ENCODE assay signal across 8 cellular contexts in the genomic region with DNA sequence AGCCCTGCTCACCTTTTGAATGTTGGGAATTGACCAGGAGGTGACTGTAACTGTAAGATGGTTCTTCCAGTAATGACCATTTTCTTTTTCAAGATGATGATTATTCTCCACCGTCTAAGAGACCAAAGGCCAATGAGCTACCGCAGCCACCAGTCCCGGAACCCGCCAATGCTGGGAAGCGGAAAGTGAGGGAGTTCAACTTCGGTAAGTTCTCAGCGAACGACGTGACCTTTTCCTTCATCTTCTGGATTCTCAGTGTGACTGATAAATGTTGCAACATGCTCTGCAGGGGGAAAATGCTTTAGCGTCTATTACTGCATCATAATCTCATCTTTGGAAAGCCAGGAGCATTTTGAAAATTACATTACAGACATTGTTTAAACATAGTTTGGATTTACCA.
DNase-seq lines count a peak whose midpoint lies in the region; ATAC-seq, FAIRE-seq and TF ChIP-seq lines count a peak whose summit lies in the region.
"Not testable (repeated sequence)": the region's sequence is repeated elsewhere in the genome, so short reads cannot be mapped to it uniquely, and the experiment has no call there.

No MANE protein-coding gene starts in this region.

- not testable (repeated sequence) for H3K4ac ChIP-seq in IMR-90 (ENCODE audit: low read depth, low read length)

- not testable (repeated sequence) for TF ChIP-seq EP300 in A549 (IDR thresholded peaks at IDR 0.05); K562 (IDR thresholded peaks at IDR 0.05; ENCODE audit: low read length); gastroesophageal sphincter (IDR thresholded peaks at IDR 0.05)

- H3K79me2 ChIP-seq in K562 (ENCODE audit: control insufficient read depth, insufficient read depth, low read length): not testable (repeated sequence)

- not testable (repeated sequence) for H4K5ac ChIP-seq in IMR-90 (ENCODE audit: low read depth, low read length)

- not testable (repeated sequence) for H2AFZ ChIP-seq in IMR-90 (replicated peaks; ENCODE audit: low read length, poor library complexity); K562 (ENCODE audit: low read depth, low read length)

- not testable (repeated sequence) for H3K23ac ChIP-seq in IMR-90 (ENCODE audit: low read depth, low read length)

- TF ChIP-seq POLR2A in A549 (IDR thresholded peaks at IDR 0.05; ENCODE audit: low read length); IMR-90 (IDR thresholded peaks at IDR 0.05; ENCODE audit: low read depth, low read length); K562 (conservative IDR thresholded peaks at IDR 0.05); gastroesophageal sphincter (IDR thresholded peaks at IDR 0.05): not testable (repeated sequence)

- intact Hi-C loops in IMR-90 (cut with micrococcal nuclease); K562 (cut with micrococcal nuclease); left lung (cut with DNase I); psoas muscle (cut with DNase I); sciatic nerve (cut with DNase I): not testable (repeated sequence)

- not testable (repeated sequence) for H3K4me1 ChIP-seq in A549; IMR-90 (ENCODE audit: control insufficient read depth, insufficient read depth, low read length); K562 (replicated peaks in 1 of 2; ENCODE audit: control insufficient read depth in 2 of 2, insufficient read depth in 2 of 2, low read length in 2 of 2); gastroesophageal sphincter; left lung; psoas muscle

- H4K8ac ChIP-seq in IMR-90 (ENCODE audit: low read depth in 2 of 2, low read length in 2 of 2): not testable (repeated sequence)

- not testable (repeated sequence) for H3K36me3 ChIP-seq in IMR-90 (ENCODE audit: control insufficient read depth, insufficient read depth, low read length); K562 (ENCODE audit: control insufficient read depth, insufficient read depth, low read length); gastroesophageal sphincter; left lung; psoas muscle (ENCODE audit: insufficient read depth in 1 of 2, low read depth in 1 of 2)

- not testable (repeated sequence) for H3K18ac ChIP-seq in IMR-90 (ENCODE audit: low read depth, low read length)

- not testable (repeated sequence) for H3K4me2 ChIP-seq in A549; IMR-90 (ENCODE audit: low read depth, low read length); K562 (ENCODE audit: insufficient read depth, low read length)

- in situ Hi-C loops in IMR-90 (cut with MboI; ENCODE audit: low sequenced_read_pairs); K562 (cut with MboI): not testable (repeated sequence)

- POLR2A ChIA-PET in A549 (lab: Yijun Ruan, JAX); IMR-90 (lab: Charles Lee; ENCODE audit: unreplicated experiment); K562 (lab: Yijun Ruan, JAX): not testable (repeated sequence)

- WGBS in A549 (ENCODE audit: missing lambda C conversion rate): no CpG with 5 or more reads among the region's 10 CpGs
- WGBS in IMR-90 (ENCODE audit: extremely low coverage in 2 of 2, insufficient read length in 1 of 2), 2 experiments: no CpG with 5 or more reads among the region's 10 CpGs
- no CpG with 5 or more reads among the region's 10 CpGs for WGBS in K562 (ENCODE audit: insufficient coverage, low coverage, missing lambda C conversion rate)
- WGBS in gastroesophageal sphincter (ENCODE audit: low coverage in 1 of 2), 2 donors: no CpG with 5 or more reads among the region's 10 CpGs
- WGBS in psoas muscle, 3 donors: no CpG with 5 or more reads among the region's 10 CpGs

- not testable (repeated sequence) for H3K14ac ChIP-seq in IMR-90 (replicated peaks; ENCODE audit: low read depth, low read length)

- H2AK9ac ChIP-seq in IMR-90 (replicated peaks; ENCODE audit: low read depth, low read length, poor library complexity): not testable (repeated sequence)

- H2BK5ac ChIP-seq in IMR-90 (ENCODE audit: low read depth, low read length, poor library complexity, severe bottlenecking): not testable (repeated sequence)

- H4K20me1 ChIP-seq in IMR-90 (ENCODE audit: insufficient read depth, low read length); K562 (replicated peaks; ENCODE audit: control insufficient read depth, insufficient read depth, low read length): not testable (repeated sequence)

- TF ChIP-seq RAD21 in A549 (conservative IDR thresholded peaks at IDR 0.05 in 1 of 2, IDR thresholded peaks at IDR 0.05 in 1 of 2); IMR-90 (IDR thresholded peaks at IDR 0.05; ENCODE audit: low read length); K562 (CRISPR knock-in tag; conservative IDR thresholded peaks at IDR 0.05 in 1 of 2, IDR thresholded peaks at IDR 0.05 in 1 of 2): not testable (repeated sequence)

- not testable (repeated sequence) for DNase-seq in A549 (ENCODE audit: low read depth in 1 of 2, low spot score in 1 of 2); IMR-90; K562 (ENCODE audit: extremely low read depth in 1 of 4, low spot score in 3 of 4); left lung; omental fat pad (ENCODE audit: low spot score); psoas muscle; sciatic nerve (ENCODE audit: low spot score)

- H3K4me3 ChIP-seq in A549; IMR-90 (ENCODE audit: insufficient read depth, low read depth, low read length); K562; gastroesophageal sphincter; left lung; psoas muscle: not testable (repeated sequence)

- H2BK20ac ChIP-seq in IMR-90 (ENCODE audit: low read depth, low read length): not testable (repeated sequence)

- not testable (repeated sequence) for H2BK15ac ChIP-seq in IMR-90 (ENCODE audit: low read depth, low read length)

- CTCF ChIA-PET in A549 (lab: Yijun Ruan, JAX); IMR-90 (lab: Yijun Ruan, JAX); K562 (lab: Yijun Ruan, JAX; ENCODE audit: low intra/inter-chr PET ratio): not testable (repeated sequence)

- not testable (repeated sequence) for H3K27me3 ChIP-seq in IMR-90 (ENCODE audit: control insufficient read depth, insufficient read depth, low read length); K562 (ENCODE audit: control insufficient read depth in 2 of 2, insufficient read depth in 2 of 2, low read length in 2 of 2); gastroesophageal sphincter; left lung; psoas muscle (ENCODE audit: insufficient read depth in 3 of 3, low read length in 2 of 3)

- H3K9me1 ChIP-seq in IMR-90 (ENCODE audit: insufficient read depth, low read length); K562 (ENCODE audit: control insufficient read depth, insufficient read depth, low read length): not testable (repeated sequence)

- H2AK5ac ChIP-seq in IMR-90 (ENCODE audit: low read depth, low read length): not testable (repeated sequence)

- H3K9me3 ChIP-seq in A549; IMR-90 (ENCODE audit: control insufficient read depth, insufficient read depth, low read length); K562 (replicated peaks; ENCODE audit: control insufficient read depth, insufficient read depth, low read depth, low read length); gastroesophageal sphincter; left lung; psoas muscle: not testable (repeated sequence)

- dilution Hi-C loops in IMR-90 (cut with HindIII; ENCODE audit: low sequenced_read_pairs, unreplicated experiment): not testable (repeated sequence)

- H3K9ac ChIP-seq in IMR-90 (ENCODE audit: low read depth, low read length); K562 (ENCODE audit: insufficient read depth in 1 of 2, low read depth in 2 of 2, low read length in 2 of 2): not testable (repeated sequence)

- not testable (repeated sequence) for H4K91ac ChIP-seq in IMR-90 (ENCODE audit: insufficient read depth, low read depth, low read length)

- not testable (repeated sequence) for H3K27ac ChIP-seq in A549; IMR-90 (ENCODE audit: insufficient read depth, low read length); K562 (ENCODE audit: extremely low read depth, low read depth, low read length); gastroesophageal sphincter; left lung; psoas muscle

- H3K56ac ChIP-seq in IMR-90 (ENCODE audit: extremely low read depth, insufficient read depth, low read length): not testable (repeated sequence)

- not testable (repeated sequence) for TF ChIP-seq CTCF in A549 (IDR thresholded peaks at IDR 0.05); IMR-90 (conservative IDR thresholded peaks at IDR 0.05; ENCODE audit: low read depth, low read length); K562 (IDR thresholded peaks at IDR 0.05 in 2 of 3, conservative IDR thresholded peaks at IDR 0.05 in 1 of 3; ENCODE audit: insufficient read depth in 2 of 3, low read depth in 1 of 3, low read length in 3 of 3); gastroesophageal sphincter (IDR thresholded peaks at IDR 0.05); left lung (IDR thresholded peaks at IDR 0.05); omental fat pad (IDR thresholded peaks at IDR 0.05); psoas muscle (IDR thresholded peaks at IDR 0.05)

- not testable (repeated sequence) for BruUV-seq in IMR-90 (replicated peaks; lab: Mats Ljungman, UMichigan); K562 (replicated peaks; lab: Mats Ljungman, UMichigan)

- not testable (repeated sequence) for FAIRE-seq in A549 (lab: Jason Lieb, UNC); K562 (lab: Jason Lieb, UNC)

- ATAC-seq in A549: peak; percentile 22 to 50; a peak in 2 of 6 replicates
- ATAC-seq in IMR-90 (ENCODE audit: low read depth): peak; percentile 18
- ATAC-seq in K562: peak; percentile 88
- ATAC-seq in gastroesophageal sphincter: peak; percentile 47
- peak; percentile 24 for ATAC-seq in left lung
- ATAC-seq in omental fat pad (ENCODE audit: low FRiP score): peak; percentile 72
- ATAC-seq in psoas muscle: peak in 3 of 4 donors; percentile 43 to 49 (median 45)
- peak; percentile 20 for ATAC-seq in sciatic nerve

- H2BK120ac ChIP-seq in IMR-90 (ENCODE audit: low read depth, low read length): not testable (repeated sequence)

- not testable (repeated sequence) for H3K79me1 ChIP-seq in IMR-90 (ENCODE audit: low read depth in 1 of 2, low read length in 2 of 2)

Comparison
In these comparisons a context has a peak if more than half of its experiments do, and no peak if none do; other contexts are left out.
1. ATAC-seq: peak in every context shown above with its lines; median percentile 88 in K562; 72 in omental fat pad; 47 in gastroesophageal sphincter; 45 in psoas muscle; 36 in A549; 24 in left lung; 20 in sciatic nerve; 18 in IMR-90.